Comparison of ENCODE assay signal across 9 cellular contexts in the genomic region with DNA sequence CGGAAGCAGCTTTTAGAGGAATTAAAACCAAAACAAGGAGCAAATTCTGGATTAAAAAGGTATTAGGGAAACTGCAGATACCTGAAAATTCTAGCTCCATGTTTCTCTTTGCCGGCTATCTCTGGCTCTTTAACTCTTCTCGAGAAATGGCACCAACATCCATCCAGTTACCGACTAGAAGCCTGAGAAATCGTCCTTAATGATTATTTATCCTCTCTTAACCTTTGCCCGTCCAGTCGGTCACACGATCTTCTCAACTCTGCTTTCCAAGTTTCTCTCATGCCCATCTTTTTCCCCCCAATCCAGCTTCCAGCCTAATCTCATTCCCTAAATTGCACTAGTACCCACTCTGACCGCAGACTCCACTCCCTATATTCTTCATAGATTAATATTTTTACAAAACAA. TPM values are rescaled to one million over a fixed set of nuclear protein-coding genes. Genes with fewer than 3 reads are reported as not detected.
DNase-seq lines count a peak whose midpoint lies in the region; ATAC-seq lines count a peak whose summit lies in the region.
"Had no signal": no experiment of that assay in that cellular context is flagged by ENCODE, and none has a peak within 500 bp of the region (broad histone marks: within the 10 kb centered on the region; RNA-seq: fewer than 3 reads in every experiment).

No MANE protein-coding gene starts in this region.

- no peak overlapping the region for H3K4me3 Mint-ChIP-seq in central memory CD8-positive, alpha-beta T cell
- H3K4me3 Mint-ChIP-seq: activated naive CD8-positive, alpha-beta T cell treated with anti-CD3 and anti-CD28 coated beads, Interleukin-2, amount 10 ng/mL, durations not matched to agents 7 days and 5 days had no signal

- H3K4me1 Mint-ChIP-seq in central memory CD8-positive, alpha-beta T cell: no peaks in the 10 kb centered on the region

- DNase-seq in NCI-H1092 treated with DMSO at 0.1 percent for 48 hours (lab: John Stamatoyannopoulos, UW): peak; percentile 43
- no peak for DNase-seq in NCI-H1092 (lab: John Stamatoyannopoulos, UW)
- no peak for DNase-seq in central memory CD8-positive, alpha-beta T cell (ENCODE audit: low spot score in 2 of 2)
- DNase-seq in myocyte (ENCODE audit: low read depth): peak; percentile 24
- no peak for DNase-seq in COLO668 (lab: John Stamatoyannopoulos, UW; ENCODE audit: unreplicated experiment)
- no peak for DNase-seq in activated CD4-positive, alpha-beta T cell treated with anti-CD3 and anti-CD28 coated beads for 1 hour
- no peak for DNase-seq in activated CD4-positive, alpha-beta T cell treated with anti-CD3 and anti-CD28 coated beads for 4 hours

- H3K27me3 Mint-ChIP-seq in central memory CD8-positive, alpha-beta T cell: no peaks in the 10 kb centered on the region
- H3K27me3 Mint-ChIP-seq: activated naive CD8-positive, alpha-beta T cell treated with anti-CD3 and anti-CD28 coated beads, Interleukin-2, amount 10 ng/mL, durations not matched to agents 7 days and 5 days had no signal

- peak; percentile 10 for ATAC-seq in HG03439 (IDR thresholded peaks at IDR 0.05; ENCODE audit: unreplicated experiment)
- ATAC-seq in central memory CD8-positive, alpha-beta T cell (replicated peaks; ENCODE audit: extremely low read depth, poor library complexity, severe bottlenecking): peak; percentile 1

- H3K36me3 Mint-ChIP-seq in central memory CD8-positive, alpha-beta T cell (ENCODE audit: insufficient read depth): no peaks in the 10 kb centered on the region

- H3K27ac Mint-ChIP-seq in central memory CD8-positive, alpha-beta T cell (ENCODE audit: low read depth): no peak overlapping the region
- H3K27ac Mint-ChIP-seq: activated naive CD8-positive, alpha-beta T cell treated with anti-CD3 and anti-CD28 coated beads, Interleukin-2, amount 10 ng/mL, durations not matched to agents 7 days and 5 days had no signal

- H3K9me3 Mint-ChIP-seq in central memory CD8-positive, alpha-beta T cell: no peaks in the 10 kb centered on the region
- H3K9me3 Mint-ChIP-seq: activated naive CD8-positive, alpha-beta T cell treated with anti-CD3 and anti-CD28 coated beads, Interleukin-2, amount 10 ng/mL, durations not matched to agents 7 days and 5 days had no signal

RNA-seq across cellular contexts. Expression of a gene that starts 0.6 kb away (rescaled TPM):
- 0.05 and 0.51 TPM in 2 replicates for total RNA-seq in myocyte
- 0.24 TPM for polyA plus RNA-seq in myocyte (2012)

Comparison
In these comparisons a context has a peak if more than half of its experiments do, and no peak if none do; other contexts are left out.
1. DNase-seq: peak in NCI-H1092 treated with DMSO at 0.1 percent for 48 hours (single experiment) and myocyte (single experiment); none in NCI-H1092 (single experiment), central memory CD8-positive, alpha-beta T cell (0 of 2), COLO668 (single experiment), activated CD4-positive, alpha-beta T cell treated with anti-CD3 and anti-CD28 coated beads for 1 hour (single experiment) and activated CD4-positive, alpha-beta T cell treated with anti-CD3 and anti-CD28 coated beads for 4 hours (0 of 2).